Comparison of ENCODE assay signal across 21 cellular contexts in genomic region chr21:14956826-14957225, GRCh38.
A peak's percentile ranks its signal among the peaks of the same experiment; 100 is the strongest.
DNase-seq lines count a peak whose midpoint lies in the region.
"Had no signal": no experiment of that assay in that cellular context is flagged by ENCODE, and none has a peak within 500 bp of the region (broad histone marks: within the 10 kb centered on the region; RNA-seq: fewer than 3 reads in every experiment).

No MANE protein-coding gene starts in this region.

- no peak overlapping the region for H3K27ac Mint-ChIP-seq in CD4-positive, alpha-beta memory T cell
- H3K27ac Mint-ChIP-seq: activated CD4-positive, alpha-beta T cell treated with anti-CD3 and anti-CD28 coated beads for 36 hours; activated naive CD8-positive, alpha-beta T cell; stimulated activated effector memory CD8-positive, alpha-beta T cell treated with anti-CD3 and anti-CD28 coated beads, Interleukin-12 subunit alpha, Interleukin-12 subunit beta, amount 100 ng/mL, for 72 hours had no signal

- peaks cover 14% of the 10 kb centered on the region for H3K4me1 ChIP-seq in ACC112 (ENCODE audit: control insufficient read depth, insufficient read depth, low read length, unreplicated experiment)
- no peaks in the 10 kb centered on the region for H3K4me1 ChIP-seq in CD4-positive, alpha-beta memory T cell (ENCODE audit: insufficient read depth, low read length)

- intact Hi-C loops in CD4-positive, alpha-beta memory T cell (cut with micrococcal nuclease) = no loop called here

- H3K4me1 Mint-ChIP-seq in CD4-positive, alpha-beta memory T cell = no peaks in the 10 kb centered on the region
- H3K4me1 Mint-ChIP-seq: activated CD4-positive, alpha-beta T cell treated with anti-CD3 and anti-CD28 coated beads for 36 hours; stimulated activated effector memory CD8-positive, alpha-beta T cell treated with anti-CD3 and anti-CD28 coated beads, Interleukin-12 subunit alpha, Interleukin-12 subunit beta, amount 100 ng/mL, for 72 hours had no signal

- H3K9me3 ChIP-seq in CD4-positive, alpha-beta memory T cell (ENCODE audit: control insufficient read depth in 1 of 2, low read length in 2 of 2) = no peaks in the 10 kb centered on the region
- H3K9me3 ChIP-seq: neutrophil, tibial artery had no signal

- peak overlapping the region; percentile 47 for H3K27ac ChIP-seq in ACC112 (ENCODE audit: low read depth, low read length)
- H3K27ac ChIP-seq in CD4-positive, alpha-beta memory T cell (ENCODE audit: low read depth, low read length) = no peak overlapping the region
- H3K27ac ChIP-seq: KMS-11, neutrophil, tibial artery had no signal

- no peaks in the 10 kb centered on the region for H3K9me3 Mint-ChIP-seq in CD4-positive, alpha-beta memory T cell
- H3K9me3 Mint-ChIP-seq: stimulated activated effector memory CD8-positive, alpha-beta T cell treated with anti-CD3 and anti-CD28 coated beads, Interleukin-12 subunit alpha, Interleukin-12 subunit beta, amount 100 ng/mL, for 72 hours had no signal

- no peaks in the 10 kb centered on the region for H3K27me3 ChIP-seq in ACC112 (ENCODE audit: insufficient read depth, low read length)
- no peaks in the 10 kb centered on the region for H3K27me3 ChIP-seq in CD4-positive, alpha-beta memory T cell (ENCODE audit: insufficient read depth, low read length)
- H3K27me3 ChIP-seq: neutrophil, tibial artery had no signal

- H3K4me3 ChIP-seq in ACC112 (ENCODE audit: low read depth, low read length) = no peak overlapping the region
- no peak overlapping the region for H3K4me3 ChIP-seq in CD4-positive, alpha-beta memory T cell (ENCODE audit: low read length in 2 of 2)
- H3K4me3 ChIP-seq: smooth muscle cell, tibial artery had no signal

- in situ Hi-C loops in ACHN (cut with HindIII; ENCODE audit: low pct_ligation_motif_present, low pct_unique_long_range_greater_than_20kb, low sequenced_read_pairs) = no loop called here

- CTCF ChIA-PET in CD4-positive, alpha-beta memory T cell (lab: Charles Lee; ENCODE audit: partially characterized antibody) = no interaction called here

- H3K36me3 Mint-ChIP-seq in CD4-positive, alpha-beta memory T cell = no peaks in the 10 kb centered on the region
- H3K36me3 Mint-ChIP-seq: activated naive CD8-positive, alpha-beta T cell; stimulated activated effector memory CD8-positive, alpha-beta T cell treated with anti-CD3 and anti-CD28 coated beads, Interleukin-12 subunit alpha, Interleukin-12 subunit beta, amount 100 ng/mL, for 72 hours had no signal

- no peak overlapping the region for H3K4me3 Mint-ChIP-seq in CD4-positive, alpha-beta memory T cell
- H3K4me3 Mint-ChIP-seq: activated CD4-positive, alpha-beta T cell treated with anti-CD3 and anti-CD28 coated beads for 36 hours; activated naive CD8-positive, alpha-beta T cell; stimulated activated effector memory CD8-positive, alpha-beta T cell treated with anti-CD3 and anti-CD28 coated beads, Interleukin-12 subunit alpha, Interleukin-12 subunit beta, amount 100 ng/mL, for 72 hours had no signal

- no peaks in the 10 kb centered on the region for H3K79me2 ChIP-seq in ACC112 (ENCODE audit: control insufficient read depth, insufficient read depth, low read length, unreplicated experiment)

- POLR2A ChIA-PET in CD4-positive, alpha-beta memory T cell (lab: Charles Lee; ENCODE audit: partially characterized antibody) = no interaction called here

- no peaks in the 10 kb centered on the region for H3K36me3 ChIP-seq in ACC112 (ENCODE audit: insufficient read depth, low read length)
- H3K36me3 ChIP-seq in CD4-positive, alpha-beta memory T cell (ENCODE audit: insufficient read depth, low read length) = no peaks in the 10 kb centered on the region
- H3K36me3 ChIP-seq: neutrophil, tibial artery had no signal

- peak; percentile 77 for DNase-seq in HCEC 1CT
- DNase-seq in astrocyte of the hippocampus (ENCODE audit: low read depth, low spot score) = peak; percentile 64
- peak; percentile 46 for DNase-seq in glomerular visceral epithelial cell (ENCODE audit: extremely low spot score)
- DNase-seq in RPMI8226 = no peak
- DNase-seq in NCI-H1417 treated with DMSO at 0.1 percent for 48 hours (lab: John Stamatoyannopoulos, UW) = no peak
- DNase-seq in CD4-positive, alpha-beta memory T cell = no peak
- DNase-seq in ACHN = no peak
- DNase-seq: activated CD4-positive, alpha-beta T cell treated with anti-CD3 and anti-CD28 coated beads for 36 hours; head of caudate nucleus; islet precursor cell; NCI-H1105 treated with DMSO at 0.1 percent for 48 hours; NCI-H345; NK-92 treated with Interleukin-12 subunit alpha and Interleukin-12 subunit beta, amount 100 ng/mL, for 24 hours; SIG-M5; tibial artery had no signal

- H2AFZ ChIP-seq in ACC112 (ENCODE audit: low read length, unreplicated experiment) = no peak overlapping the region

- no peaks in the 10 kb centered on the region for H3K27me3 Mint-ChIP-seq in CD4-positive, alpha-beta memory T cell
- H3K27me3 Mint-ChIP-seq: activated CD4-positive, alpha-beta T cell treated with anti-CD3 and anti-CD28 coated beads for 36 hours had no signal

Comparison
In these comparisons a context has a peak if more than half of its experiments do, and no peak if none do; other contexts are left out.
1. DNase-seq: peak in HCEC 1CT (single experiment), astrocyte of the hippocampus (single experiment) and glomerular visceral epithelial cell (single experiment); none in RPMI8226 (single experiment), NCI-H1417 treated with DMSO at 0.1 percent for 48 hours (single experiment), CD4-positive, alpha-beta memory T cell (0 of 5) and ACHN (single experiment).